ENCODE assay signal across 8 cellular contexts in genomic region chr21:33894736-33895288, GRCh38. TPM values are rescaled to one million over a fixed set of nuclear protein-coding genes. Genes with fewer than 3 reads are reported as not detected.
DNase-seq lines count a peak whose midpoint lies in the region; ATAC-seq lines count a peak whose summit lies in the region.

No MANE protein-coding gene starts in this region.

- H3K79me1 ChIP-seq in neuronal stem cell (ENCODE audit: low read depth, low read length): no peaks in the 10 kb centered on the region

- H3K27ac Mint-ChIP-seq in stimulated activated naive CD8-positive, alpha-beta T cell treated with anti-CD3 and anti-CD28 coated beads, Interleukin-15, amount 100 ng/mL, for 72 hours: peak overlapping the region in 1 of 2 donors; percentile 94

- H3K27me3 Mint-ChIP-seq in stimulated activated naive CD8-positive, alpha-beta T cell treated with anti-CD3 and anti-CD28 coated beads, Interleukin-15, amount 100 ng/mL, for 72 hours: no peaks in the 10 kb centered on the region

- peak; percentile 98 for ATAC-seq in stimulated activated naive CD8-positive, alpha-beta T cell treated with anti-CD3 and anti-CD28 coated beads, Interleukin-15, amount 100 ng/mL, for 72 hours
- ATAC-seq in HG03097 (IDR thresholded peaks at IDR 0.05; ENCODE audit: low FRiP score, unreplicated experiment): no peak

- H4K91ac ChIP-seq in neuronal stem cell (ENCODE audit: low read depth, low read length, poor library complexity): no peak overlapping the region

- in situ Hi-C loops in KBM-7 (cut with MboI; ENCODE audit: low pct_unique_long_range_greater_than_20kb, low sequenced_read_pairs): no loop called here

- peak overlapping the region in 1 of 2 donors; percentile 17 for H3K4me3 ChIP-seq in neuronal stem cell (ENCODE audit: low read length in 2 of 2)

- H3K27ac ChIP-seq in neuronal stem cell (replicated peaks; ENCODE audit: low read length): no peak overlapping the region

- no peaks in the 10 kb centered on the region for H3K9me3 Mint-ChIP-seq in stimulated activated naive CD8-positive, alpha-beta T cell treated with anti-CD3 and anti-CD28 coated beads, Interleukin-15, amount 100 ng/mL, for 72 hours

- H3K23ac ChIP-seq in neuronal stem cell (ENCODE audit: low read depth, low read length, poor library complexity): no peak overlapping the region

- peak overlapping the region; percentile 50 for H3K4me2 ChIP-seq in neuronal stem cell (ENCODE audit: insufficient read depth, low read length, poor library complexity, severe bottlenecking)

- peak overlapping the region; percentile 77 to 85 for H3K4me3 Mint-ChIP-seq in stimulated activated naive CD8-positive, alpha-beta T cell treated with anti-CD3 and anti-CD28 coated beads, Interleukin-15, amount 100 ng/mL, for 72 hours

- H3K27me3 ChIP-seq in neuronal stem cell (ENCODE audit: control insufficient read depth in 3 of 3, insufficient read depth in 3 of 3, low read depth in 1 of 3, low read length in 3 of 3): peaks cover 0 to 2% (median 0%) of the 10 kb centered on the region in 3 experiments

- no peak overlapping the region for H2BK5ac ChIP-seq in neuronal stem cell (ENCODE audit: low read length)

- peaks cover 12% of the 10 kb centered on the region for H3K4me1 Mint-ChIP-seq in stimulated activated naive CD8-positive, alpha-beta T cell treated with anti-CD3 and anti-CD28 coated beads, Interleukin-15, amount 100 ng/mL, for 72 hours

- no CpG with 5 or more reads among the region's 20 CpGs for WGBS in neuronal stem cell (ENCODE audit: extremely low coverage in 2 of 2, insufficient read length in 2 of 2, insufficient replicate concordance in 1 of 2), 2 donors

- peaks cover 14 to 17% of the 10 kb centered on the region in 2 donors for H3K4me1 ChIP-seq in neuronal stem cell (ENCODE audit: control insufficient read depth in 2 of 2, insufficient read depth in 1 of 2, low read depth in 1 of 2, low read length in 2 of 2)

- no peak overlapping the region for H4K8ac ChIP-seq in neuronal stem cell (ENCODE audit: low read depth, low read length)

- peak overlapping the region; percentile 35 for H2BK12ac ChIP-seq in neuronal stem cell (ENCODE audit: low read length)

- no peak overlapping the region for H3K14ac ChIP-seq in neuronal stem cell (ENCODE audit: low read length)

- no peak overlapping the region for H3K4ac ChIP-seq in neuronal stem cell (ENCODE audit: low read length)

- DNase-seq in DMS114 treated with DMSO at 0.1 percent for 48 hours (lab: John Stamatoyannopoulos, UW; ENCODE audit: unreplicated experiment) (peak; percentile 68), KBM-7 (peak; percentile 87), RPMI8226 (peak; percentile 72), foreskin melanocyte (peak; percentile 70), neuronal stem cell (ENCODE audit: low spot score) (peak; percentile 67)
- DNase-seq in activated T-helper 9 cell treated with anti-CD3 and anti-CD28 coated beads, Interleukin-2, amount 50 U/mL, for 16 hours (ENCODE audit: low read depth): peak; percentile 24
- peak; percentile 62 to 73 for DNase-seq in stimulated activated naive CD8-positive, alpha-beta T cell treated with anti-CD3 and anti-CD28 coated beads, Interleukin-15, amount 100 ng/mL, for 72 hours

- no peak overlapping the region for H2BK15ac ChIP-seq in neuronal stem cell (ENCODE audit: low read length)

- peak overlapping the region; percentile 29 for H3K18ac ChIP-seq in neuronal stem cell (ENCODE audit: low read length)

- peaks cover 0 to 3% of the 10 kb centered on the region in 2 donors for H3K9me3 ChIP-seq in neuronal stem cell (replicated peaks in 1 of 2; ENCODE audit: control insufficient read depth in 2 of 2, insufficient read depth in 1 of 2, low read depth in 1 of 2, low read length in 2 of 2)

- H2AK5ac ChIP-seq in neuronal stem cell (ENCODE audit: low read depth, low read length): no peak overlapping the region

- no peak overlapping the region for H2BK120ac ChIP-seq in neuronal stem cell (ENCODE audit: low read depth, low read length)

- H2AFZ ChIP-seq in neuronal stem cell (ENCODE audit: low read length): peak overlapping the region; percentile 91

- H3K9ac ChIP-seq in neuronal stem cell (ENCODE audit: low read depth, low read length, poor library complexity): peak overlapping the region; percentile 5

- H3K36me3 ChIP-seq in neuronal stem cell (replicated peaks in 1 of 2; ENCODE audit: control insufficient read depth in 2 of 2, insufficient read depth in 2 of 2, low read length in 2 of 2): no peaks in the 10 kb centered on the region

RNA-seq across cellular contexts. Expression of gene ATP5PO, which starts 20.8 kb away (rescaled TPM):
- polyA plus RNA-seq in neuronal stem cell (2013, experiment 1 of 2): 378 TPM
- 387 TPM for polyA plus RNA-seq in neuronal stem cell (2013, experiment 2 of 2)

Comparison
In these comparisons a context has a peak if more than half of its experiments do, and no peak if none do; other contexts are left out.
1. DNase-seq: peak in every context shown above with its lines; median percentile 87 in KBM-7; 72 in RPMI8226; 70 in foreskin melanocyte; 68 in DMS114 treated with DMSO at 0.1 percent for 48 hours; 68 in stimulated activated naive CD8-positive, alpha-beta T cell treated with anti-CD3 and anti-CD28 coated beads, Interleukin-15, amount 100 ng/mL, for 72 hours; 67 in neuronal stem cell; 24 in activated T-helper 9 cell treated with anti-CD3 and anti-CD28 coated beads, Interleukin-2, amount 50 U/mL, for 16 hours.